ENCODE assay signal across 8 cellular contexts in the genomic region with DNA sequence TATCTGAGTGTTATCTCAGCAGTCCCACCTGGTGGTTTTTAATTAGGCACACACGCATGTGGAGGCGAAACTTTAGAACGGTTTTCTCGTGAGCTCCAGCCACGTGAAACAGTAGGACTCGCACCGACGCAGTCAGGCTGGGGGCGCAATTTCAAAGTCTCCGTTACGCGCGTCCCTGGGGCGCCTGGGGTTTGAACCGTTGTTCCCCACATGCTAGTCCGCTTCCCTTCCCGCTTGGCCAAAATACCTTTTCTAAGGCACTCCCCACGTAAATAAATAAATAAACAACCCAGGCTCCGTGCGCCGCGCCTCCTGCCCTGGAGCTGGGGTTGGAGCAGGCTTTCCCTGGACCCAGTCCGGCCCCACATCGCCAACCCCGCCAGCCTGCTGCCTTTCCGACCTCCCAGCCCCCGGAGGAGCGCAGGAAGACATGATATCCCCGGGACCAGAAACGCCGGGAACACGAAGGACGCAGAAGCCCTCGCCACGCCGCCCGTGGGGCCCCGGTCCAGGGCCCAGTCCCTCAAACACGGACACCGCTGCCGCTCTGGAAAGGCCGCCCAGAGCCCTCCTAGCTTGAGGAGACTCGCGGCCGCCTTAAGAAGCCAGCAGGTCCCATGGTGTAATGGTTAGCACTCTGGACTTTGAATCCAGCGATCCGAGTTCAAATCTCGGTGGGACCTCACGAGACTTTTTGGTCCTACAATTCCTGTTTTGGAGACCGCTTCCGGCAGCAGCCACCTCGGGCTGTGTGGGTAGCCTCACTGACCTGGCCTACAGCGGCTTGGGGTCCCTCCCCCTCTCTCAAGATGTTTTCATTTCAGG.
DNase-seq lines count a peak whose midpoint lies in the region; ATAC-seq lines count a peak whose summit lies in the region.

No MANE protein-coding gene starts in this region.

- DNase-seq in AML-193 (lab: John Stamatoyannopoulos, UW) (peak; percentile 87 to 90), NCI-H446 treated with DMSO at 0.1 percent for 48 hours (lab: John Stamatoyannopoulos, UW) (peak; percentile 91), cerebellar nuclear complex (lab: John Stamatoyannopoulos, UW) (peak; percentile 30 to 90), kidney glomerular epithelial cell (lab: John Stamatoyannopoulos, UW) (peak; percentile 76)
- peak; percentile 98 for DNase-seq in activated CD4-positive, CD25-positive, alpha-beta regulatory T cell treated with anti-CD3 and anti-CD28 coated beads, Interleukin-2, amount 50 U/mL, for 72 hours
- DNase-seq in stimulated activated CD4-positive, alpha-beta T cell treated with anti-CD3 and anti-CD28 coated beads, Interleukin-1b, Interleukin-23, amount 100 ng/mL, for 1 hour (ENCODE audit: low read depth in 2 of 2), result peak; percentile 80 to 95

- ATAC-seq in GM19035 (IDR thresholded peaks at IDR 0.05; ENCODE audit: unreplicated experiment) (peak; percentile 44), HG03378 (IDR thresholded peaks at IDR 0.05; ENCODE audit: unreplicated experiment) (peak; percentile 54)

Comparison
In these comparisons a context has a peak if more than half of its experiments do, and no peak if none do; other contexts are left out.
1. Peak in every context shown above with its lines: DNase-seq and ATAC-seq.